ENCODE assay signal across 23 cellular contexts in the genomic region with DNA sequence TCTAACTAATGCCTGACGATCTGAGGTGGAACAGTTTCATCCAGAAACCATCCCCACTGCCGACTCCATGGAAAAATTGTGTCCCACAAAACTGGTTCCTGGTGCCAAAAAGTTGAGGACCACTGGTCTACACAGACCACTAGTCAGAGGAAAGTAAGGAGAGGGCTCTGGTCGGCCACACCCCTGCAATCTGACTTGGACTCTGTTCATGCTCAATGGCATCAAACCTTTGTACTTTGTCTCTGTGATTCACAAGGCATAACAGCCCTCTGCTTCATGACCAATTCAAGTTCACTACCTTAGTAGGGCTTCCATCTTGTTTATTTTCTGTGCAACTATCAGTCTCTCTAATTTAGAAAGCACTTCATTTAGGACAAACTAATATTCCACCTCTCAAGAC. TPM values are rescaled to one million over a fixed set of nuclear protein-coding genes. Genes with fewer than 3 reads are reported as not detected.
DNase-seq lines count a peak whose midpoint lies in the region; ATAC-seq, FAIRE-seq and TF ChIP-seq lines count a peak whose summit lies in the region.
"Had no signal": no experiment of that assay in that cellular context is flagged by ENCODE, and none has a peak within 500 bp of the region (broad histone marks: within the 10 kb centered on the region; RNA-seq: fewer than 3 reads in every experiment).

No MANE protein-coding gene starts in this region.

- H3K9me3 Mint-ChIP-seq in activated naive CD8-positive, alpha-beta T cell treated with anti-CD3 and anti-CD28 coated beads, Interleukin-2, amount 50 U/mL, for 24 hours, result no peaks in the 10 kb centered on the region
- no peaks in the 10 kb centered on the region for H3K9me3 Mint-ChIP-seq in osteocyte (ENCODE audit: unreplicated experiment)
- H3K9me3 Mint-ChIP-seq: CD8-positive, alpha-beta T cell had no signal

- no peaks in the 10 kb centered on the region for H3K36me3 ChIP-seq in right atrium auricular region
- no peaks in the 10 kb centered on the region for H3K36me3 ChIP-seq in keratinocyte (ENCODE audit: control insufficient read depth in 2 of 2, extremely low read depth in 1 of 2, insufficient read depth in 2 of 2, low read length in 2 of 2)
- no peaks in the 10 kb centered on the region for H3K36me3 ChIP-seq in liver (ENCODE audit: control insufficient read depth in 4 of 4, insufficient read depth in 3 of 4, low read depth in 1 of 4, low read length in 3 of 4)
- no peaks in the 10 kb centered on the region for H3K36me3 ChIP-seq in transverse colon
- H3K36me3 ChIP-seq in upper lobe of left lung, result no peaks in the 10 kb centered on the region

- no peaks in the 10 kb centered on the region for H3K79me2 ChIP-seq in keratinocyte (ENCODE audit: control insufficient read depth, insufficient read depth, low read length)

- H3K27ac ChIP-seq in right cardiac atrium (ENCODE audit: low read length), result no peak overlapping the region
- no peak overlapping the region for H3K27ac ChIP-seq in right atrium auricular region
- H3K27ac ChIP-seq in keratinocyte (ENCODE audit: control insufficient read depth, insufficient read depth, low read length), result no peak overlapping the region
- no peak overlapping the region for H3K27ac ChIP-seq in liver (ENCODE audit: low read depth in 1 of 2, low read length in 2 of 2)
- peak overlapping the region in 3 of 4 donors; percentile 21 to 31 (median 26) for H3K27ac ChIP-seq in transverse colon
- H3K27ac ChIP-seq in upper lobe of left lung, result no peak overlapping the region
- H3K27ac ChIP-seq: 22Rv1 had no signal

- TF ChIP-seq RAD21 in liver (IDR thresholded peaks at IDR 0.05), result no peak

- TF ChIP-seq EP300 in transverse colon (IDR thresholded peaks at IDR 0.05; ENCODE audit: low read depth) (no peak), upper lobe of left lung (IDR thresholded peaks at IDR 0.05) (no peak)

- ATAC-seq in right cardiac atrium (peak; percentile 53 to 54), upper lobe of left lung (ENCODE audit: low FRiP score in 2 of 2) (no peak)
- no peak for ATAC-seq in activated naive CD8-positive, alpha-beta T cell treated with anti-CD3 and anti-CD28 coated beads, Interleukin-2, amount 50 U/mL, for 24 hours
- ATAC-seq: CD8-positive, alpha-beta T cell had no signal

- WGBS in right cardiac atrium, result 87% methylated on average over 3 of the region's 3 CpGs
- WGBS in liver, result 79% methylated on average over 3 of the region's 3 CpGs
- 40 to 80% methylated on average over 1 to 3 of the region's 3 CpGs for WGBS in transverse colon (ENCODE audit: low coverage in 1 of 2), 2 donors
- WGBS in upper lobe of left lung, 2 donors, result 75 to 94% methylated on average over 2 to 3 of the region's 3 CpGs

- H4K20me1 ChIP-seq in keratinocyte (ENCODE audit: control insufficient read depth, extremely low read depth, insufficient read depth, low read length), result no peaks in the 10 kb centered on the region

- no peak overlapping the region for H3K4me3 Mint-ChIP-seq in activated naive CD8-positive, alpha-beta T cell treated with anti-CD3 and anti-CD28 coated beads, Interleukin-2, amount 50 U/mL, for 24 hours
- no peak overlapping the region for H3K4me3 Mint-ChIP-seq in osteocyte (ENCODE audit: unreplicated experiment)
- H3K4me3 Mint-ChIP-seq: CD14-positive monocyte; CD8-positive, alpha-beta T cell; H9 had no signal

- FAIRE-seq in keratinocyte (lab: Jason Lieb, UNC), result peak; percentile 32
- FAIRE-seq: D721Med, G401.6, GM12891 had no signal

- no peak overlapping the region for H3K27ac Mint-ChIP-seq in activated naive CD8-positive, alpha-beta T cell treated with anti-CD3 and anti-CD28 coated beads, Interleukin-2, amount 50 U/mL, for 24 hours
- H3K27ac Mint-ChIP-seq in osteocyte (ENCODE audit: unreplicated experiment), result no peak overlapping the region
- H3K27ac Mint-ChIP-seq: CD14-positive monocyte; CD8-positive, alpha-beta T cell; H9 had no signal

- no peak for TF ChIP-seq POLR2A in transverse colon (IDR thresholded peaks at IDR 0.05)
- TF ChIP-seq POLR2A in upper lobe of left lung (IDR thresholded peaks at IDR 0.05), result no peak

- H3K9me3 ChIP-seq in right cardiac atrium (ENCODE audit: control insufficient read depth, low read length) (no peaks in the 10 kb centered on the region), right atrium auricular region (no peaks in the 10 kb centered on the region), keratinocyte (ENCODE audit: control insufficient read depth, low read depth, low read length) (no peaks in the 10 kb centered on the region), liver (ENCODE audit: control insufficient read depth in 4 of 4, low read length in 3 of 4) (no peaks in the 10 kb centered on the region), transverse colon (no peaks in the 10 kb centered on the region), upper lobe of left lung (no peaks in the 10 kb centered on the region)

- DNase-seq in right cardiac atrium, result no peak
- DNase-seq in right atrium auricular region (ENCODE audit: low spot score), result no peak
- no peak for DNase-seq in keratinocyte (ENCODE audit: low read depth, low spot score)
- peak; percentile 46 for DNase-seq in transverse colon
- DNase-seq in activated naive CD8-positive, alpha-beta T cell treated with anti-CD3 and anti-CD28 coated beads, Interleukin-2, amount 50 U/mL, for 24 hours, result no peak
- no peak for DNase-seq in upper lobe of left lung
- no peak for DNase-seq in osteocyte (ENCODE audit: extremely low spot score, unreplicated experiment)
- DNase-seq: CD8-positive, alpha-beta T cell; COR-L47; DMS153; DMS79 treated with DMSO at 0.1 percent for 48 hours; EL; GOT3; H9 had no signal

- H3K9me1 ChIP-seq in keratinocyte (ENCODE audit: control insufficient read depth, extremely low read depth, insufficient read depth, low read length), result no peaks in the 10 kb centered on the region

- no peaks in the 10 kb centered on the region for H3K36me3 Mint-ChIP-seq in activated naive CD8-positive, alpha-beta T cell treated with anti-CD3 and anti-CD28 coated beads, Interleukin-2, amount 50 U/mL, for 24 hours (ENCODE audit: low read depth)
- H3K36me3 Mint-ChIP-seq in osteocyte (ENCODE audit: unreplicated experiment), result no peaks in the 10 kb centered on the region
- H3K36me3 Mint-ChIP-seq: CD14-positive monocyte; CD8-positive, alpha-beta T cell had no signal

- no peak overlapping the region for H3K4me3 ChIP-seq in right cardiac atrium (ENCODE audit: low read length)
- H3K4me3 ChIP-seq in right atrium auricular region, result no peak overlapping the region
- no peak overlapping the region for H3K4me3 ChIP-seq in keratinocyte (ENCODE audit: control insufficient read depth in 2 of 3, extremely low read depth in 1 of 3, insufficient read depth in 2 of 3, low read depth in 1 of 3, low read length in 3 of 3)
- H3K4me3 ChIP-seq in liver (ENCODE audit: low read depth in 1 of 3, low read length in 3 of 3), result no peak overlapping the region
- H3K4me3 ChIP-seq in transverse colon, result peak overlapping the region in 1 of 4 donors; percentile 37
- H3K4me3 ChIP-seq in upper lobe of left lung, result no peak overlapping the region

- TF ChIP-seq CTCF in right atrium auricular region (IDR thresholded peaks at IDR 0.05), result no peak
- no peak for TF ChIP-seq CTCF in keratinocyte (optimal IDR thresholded peaks at IDR 0.05 in 1 of 3, IDR thresholded peaks at IDR 0.05 in 1 of 3, conservative IDR thresholded peaks at IDR 0.05 in 1 of 3; ENCODE audit: extremely low read depth in 1 of 3, insufficient read depth in 2 of 3, low read length in 3 of 3)
- TF ChIP-seq CTCF in liver (IDR thresholded peaks at IDR 0.05; ENCODE audit: low read depth, low read length, missing input control), result no peak
- TF ChIP-seq CTCF in transverse colon (IDR thresholded peaks at IDR 0.05), result no peak
- TF ChIP-seq CTCF in upper lobe of left lung (IDR thresholded peaks at IDR 0.05), result no peak
- no peak for TF ChIP-seq CTCF in osteocyte (IDR thresholded peaks at IDR 0.05)

- H3K27me3 ChIP-seq in right cardiac atrium (ENCODE audit: control insufficient read depth, insufficient read depth) (no peaks in the 10 kb centered on the region), right atrium auricular region (no peaks in the 10 kb centered on the region), keratinocyte (ENCODE audit: control insufficient read depth, extremely low read depth, insufficient read depth, low read length) (no peaks in the 10 kb centered on the region), liver (ENCODE audit: control insufficient read depth in 4 of 4, insufficient read depth in 4 of 4, low read length in 3 of 4) (no peaks in the 10 kb centered on the region), transverse colon (no peaks in the 10 kb centered on the region), upper lobe of left lung (no peaks in the 10 kb centered on the region)

- H3K4me1 Mint-ChIP-seq in activated naive CD8-positive, alpha-beta T cell treated with anti-CD3 and anti-CD28 coated beads, Interleukin-2, amount 50 U/mL, for 24 hours, result no peaks in the 10 kb centered on the region
- H3K4me1 Mint-ChIP-seq in osteocyte (ENCODE audit: unreplicated experiment), result no peaks in the 10 kb centered on the region
- H3K4me1 Mint-ChIP-seq: CD14-positive monocyte, H9 had no signal

- in situ Hi-C loops in transverse colon (cut with MboI; ENCODE audit: low pct_ligation_motif_present in 1 of 4, low pct_unique_long_range_greater_than_20kb in 1 of 4, low sequenced_read_pairs in 3 of 4), result no loop called here

- intact Hi-C loops in right cardiac atrium (cut with DNase I) (no loop called here), transverse colon (cut with DNase I; ENCODE audit: low total_unique reads) (no loop called here)

- no peak overlapping the region for H3K4me2 ChIP-seq in keratinocyte (ENCODE audit: control insufficient read depth, extremely low read depth, insufficient read depth, low read depth, low read length)

- no peak overlapping the region for H2AFZ ChIP-seq in keratinocyte (ENCODE audit: control insufficient read depth, low read length)

- H3K4me1 ChIP-seq in right cardiac atrium (ENCODE audit: control insufficient read depth, insufficient read depth, low read length), result peaks cover 2% of the 10 kb centered on the region
- no peaks in the 10 kb centered on the region for H3K4me1 ChIP-seq in right atrium auricular region
- peaks cover 10% of the 10 kb centered on the region for H3K4me1 ChIP-seq in keratinocyte (ENCODE audit: control insufficient read depth, extremely low read depth, insufficient read depth, low read length)
- no peaks in the 10 kb centered on the region for H3K4me1 ChIP-seq in liver (ENCODE audit: control insufficient read depth in 4 of 4, insufficient read depth in 4 of 4, low read length in 3 of 4)
- peaks cover 0 to 7% (median 2%) of the 10 kb centered on the region in 4 donors for H3K4me1 ChIP-seq in transverse colon
- H3K4me1 ChIP-seq in upper lobe of left lung, result no peaks in the 10 kb centered on the region

- dilution Hi-C loops in keratinocyte (cut with MboI; ENCODE audit: extremely low pct_ligation_motif_present, low sequenced_read_pairs), result no loop called here

- H3K9ac ChIP-seq in keratinocyte (ENCODE audit: control insufficient read depth, extremely low read depth, insufficient read depth, low read length) (no peak overlapping the region), liver (ENCODE audit: low read depth in 1 of 2, low read length in 2 of 2) (no peak overlapping the region)

- H3K27me3 Mint-ChIP-seq in activated naive CD8-positive, alpha-beta T cell treated with anti-CD3 and anti-CD28 coated beads, Interleukin-2, amount 50 U/mL, for 24 hours, result peaks cover 7% of the 10 kb centered on the region
- H3K27me3 Mint-ChIP-seq in osteocyte (ENCODE audit: unreplicated experiment), result peaks cover 54% of the 10 kb centered on the region

RNA-seq across cellular contexts. Expression of gene TUBAL3, which starts 1.8 kb away (rescaled TPM):
- total RNA-seq in right cardiac atrium (1 to 10 TPM in 3 of 4 donors, under 1 TPM in 1; 0.66 to 1.7 (median 1.0) TPM), right atrium auricular region (1 to 10 TPM in 1 of 2 donors, not detected in 1; 1.7 TPM), liver (under 1 TPM in 1 of 2 donors, not detected in 1; 0.75 TPM), transverse colon (10 to 100 TPM in 3 of 4 donors, under 1 TPM in 1; 0.40 to 78.1 (median 49.0) TPM), upper lobe of left lung (under 1 TPM in 1 of 6 donors, not detected in 5; 0.59 TPM), osteocyte (not detected in 2 replicates)
- polyA plus RNA-seq in right cardiac atrium (0.43 TPM), keratinocyte (1.5 to 2.6 TPM (median 2.6 TPM) in 3 replicates), liver (not detected)
- not detected for polyA plus RNA-seq in keratinocyte (2011; ENCODE audit: low read depth)
- polyA plus RNA-seq in keratinocyte (2011; cell fraction: cytosol; rRNA removed), result 1.2 and 1.4 TPM in 2 replicates
- 2.1 TPM in 2 replicates for polyA plus RNA-seq in keratinocyte (2011; cell fraction: nucleus; rRNA removed)
- polyA plus RNA-seq in keratinocyte (2012; ENCODE audit: low replicate concordance), result 0.10 and 1.9 TPM in 2 replicates
- 2.8 to 2.9 TPM in 2 of 3 replicates, not detected in the other for polyA minus RNA-seq in keratinocyte
- polyA minus RNA-seq in keratinocyte (2011; cell fraction: cytosol; rRNA and poly(A)+ RNA removed), result not detected
- 0.74 and 0.93 TPM in 2 replicates for polyA minus RNA-seq in keratinocyte (2011; cell fraction: nucleus; rRNA and poly(A)+ RNA removed)
- total RNA-seq: CD8-positive, alpha-beta T cell; H9; HT1080 had no signal
- polyA plus RNA-seq: BJ, CD14-positive monocyte had no signal

RNA-seq across cellular contexts. Expression of gene NET1, which starts 9.6 kb away (rescaled TPM):
- total RNA-seq in right cardiac atrium (10 to 100 TPM; 16.2 to 26.6 (median 20.8) TPM), right atrium auricular region (10 to 100 TPM; 12.8 to 19.8 TPM), liver (10 to 100 TPM; 34.9 to 38.6 TPM), transverse colon (100 to 1,000 TPM in 3 of 4 donors, 10 to 100 TPM in 1; 90.0 to 311 (median 289) TPM), upper lobe of left lung (10 to 100 TPM; 24.1 to 85.0 (median 47.2) TPM), osteocyte (11.3 and 14.5 TPM in 2 replicates)
- polyA plus RNA-seq in right cardiac atrium (6.7 TPM), keratinocyte (129 to 233 TPM (median 214 TPM) in 3 replicates), liver (10 to 100 TPM; 16.2 TPM)
- polyA plus RNA-seq in keratinocyte (2011; ENCODE audit: low read depth), result 36.9 TPM
- 93.0 and 144 TPM in 2 replicates for polyA plus RNA-seq in keratinocyte (2011; cell fraction: cytosol; rRNA removed)
- polyA plus RNA-seq in keratinocyte (2011; cell fraction: nucleus; rRNA removed), result 96.8 and 100 TPM in 2 replicates
- polyA plus RNA-seq in keratinocyte (2012; ENCODE audit: low replicate concordance), result 50.5 and 127 TPM in 2 replicates
- 148 to 294 TPM (median 162 TPM) in 3 replicates for polyA minus RNA-seq in keratinocyte
- polyA minus RNA-seq in keratinocyte (2011; cell fraction: cytosol; rRNA and poly(A)+ RNA removed), result 227 TPM
- 90.2 and 144 TPM in 2 replicates for polyA minus RNA-seq in keratinocyte (2011; cell fraction: nucleus; rRNA and poly(A)+ RNA removed)

RNA-seq across cellular contexts. Expression of gene UCN3, which starts 38.0 kb away (rescaled TPM):
- total RNA-seq in right cardiac atrium (not detected), right atrium auricular region (not detected), liver (under 1 TPM in 1 of 2 donors, not detected in 1; 0.23 TPM), transverse colon (1 to 10 TPM in 2 of 4 donors, not detected in 2; 1.6 to 1.7 TPM), upper lobe of left lung (1 to 10 TPM in 2 of 6 donors, not detected in 4; 1.3 to 1.6 TPM), osteocyte (not detected in 2 replicates)
- polyA plus RNA-seq in right cardiac atrium (not detected), keratinocyte (not detected in 3 replicates), liver (not detected)
- not detected for polyA plus RNA-seq in keratinocyte (2011; ENCODE audit: low read depth)
- not detected in 2 replicates for polyA plus RNA-seq in keratinocyte (2011; cell fraction: cytosol; rRNA removed)
- polyA plus RNA-seq in keratinocyte (2011; cell fraction: nucleus; rRNA removed), result not detected in 2 replicates
- not detected in 2 replicates for polyA plus RNA-seq in keratinocyte (2012; ENCODE audit: low replicate concordance)
- not detected in 3 replicates for polyA minus RNA-seq in keratinocyte
- not detected for polyA minus RNA-seq in keratinocyte (2011; cell fraction: cytosol; rRNA and poly(A)+ RNA removed)
- polyA minus RNA-seq in keratinocyte (2011; cell fraction: nucleus; rRNA and poly(A)+ RNA removed), result not detected in 2 replicates
- total RNA-seq: A673; CD8-positive, alpha-beta T cell; H9; HT1080 had no signal
- polyA plus RNA-seq: BJ, CD14-positive monocyte had no signal

Comparison
In these comparisons a context has a peak if more than half of its experiments do, and no peak if none do; other contexts are left out.
1. ATAC-seq: peak in right cardiac atrium (2 of 2); none in activated naive CD8-positive, alpha-beta T cell treated with anti-CD3 and anti-CD28 coated beads, Interleukin-2, amount 50 U/mL, for 24 hours (single experiment) and upper lobe of left lung (0 of 2).
2. H3K27ac ChIP-seq: peak in transverse colon (3 of 4); none in right cardiac atrium (single experiment), right atrium auricular region (0 of 2), keratinocyte (single experiment), liver (0 of 2) and upper lobe of left lung (0 of 4).